Comparison of ENCODE assay signal across 18 cellular contexts in the genomic region with DNA sequence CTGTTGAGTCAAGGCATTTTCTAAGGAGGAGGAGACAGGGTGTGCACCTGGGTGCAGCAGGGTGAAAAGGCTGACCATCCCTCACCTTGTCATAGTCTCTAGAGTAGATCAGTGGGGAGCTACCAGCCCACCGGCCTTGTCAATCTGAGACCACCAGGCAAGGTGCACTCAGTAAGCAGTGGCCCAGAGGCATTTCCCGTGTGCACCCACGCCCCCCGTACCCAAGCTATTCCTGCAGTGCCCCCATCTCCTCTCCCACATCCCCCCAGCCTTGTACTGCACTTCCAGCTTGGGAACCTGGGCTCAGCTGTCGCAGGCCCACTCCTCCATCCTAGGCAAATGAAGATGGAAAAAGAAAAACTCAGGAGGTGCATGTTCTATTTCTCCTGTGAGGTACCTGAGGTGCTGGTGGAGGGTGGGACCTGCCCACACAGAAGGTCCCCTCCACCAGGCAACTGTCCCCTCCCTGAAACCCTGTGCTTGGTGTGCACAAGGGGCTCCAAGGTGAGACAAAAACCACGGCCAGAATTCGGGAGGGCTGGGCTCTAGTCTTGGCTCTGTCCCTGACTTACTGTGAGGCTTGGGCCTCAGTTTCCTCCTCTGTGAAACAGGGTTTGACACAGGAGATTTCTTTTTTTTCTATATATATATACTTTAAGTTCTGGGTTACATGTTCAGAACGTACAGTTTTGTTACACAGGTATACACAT. TPM values are rescaled to one million over a fixed set of nuclear protein-coding genes. Genes with fewer than 3 reads are reported as not detected.
"Had no signal": no experiment of that assay in that cellular context is flagged by ENCODE, and none has a peak within 500 bp of the region (broad histone marks: within the 10 kb centered on the region; RNA-seq: fewer than 3 reads in every experiment).

No MANE protein-coding gene starts in this region.

- H3K36me3 Mint-ChIP-seq: activated naive CD8-positive, alpha-beta T cell; stimulated activated effector memory CD8-positive, alpha-beta T cell treated with anti-CD3 and anti-CD28 coated beads, Interleukin-12 subunit alpha, Interleukin-12 subunit beta, amount 100 ng/mL, for 72 hours; T-cell had no signal

- H3K4me3 ChIP-seq: prostate gland, right atrium auricular region, testis had no signal

- H3K4me1 ChIP-seq: prostate gland, testis had no signal

- DNase-seq: activated CD4-positive, alpha-beta T cell treated with anti-CD3 and anti-CD28 coated beads, Interleukin-2, amount 10 ng/mL, durations not matched to agents 7 days and 5 days; activated CD4-positive, CD25-positive, alpha-beta regulatory T cell; activated CD8-positive, alpha-beta T cell treated with anti-CD3 and anti-CD28 coated beads, Interleukin-2, amount 10 ng/mL, durations not matched to agents 7 days and 5 days; activated gamma-delta T cell treated with Interleukin-2 at 50 U/mL for 16 hours; activated T-cell treated with anti-CD3 and anti-CD28 coated beads, Interleukin-2, amount 50 U/mL, for 48 hours; effector memory CD8-positive, alpha-beta T cell; foreskin keratinocyte; hypothalamus; midbrain; small intestine; stimulated activated CD4-positive, alpha-beta T cell treated with anti-CD3 and anti-CD28 coated beads, Interleukin-4, amount 100 ng/mL, for 24 hours; T-cell; testis had no signal

- H3K4me1 Mint-ChIP-seq: neural crest cell had no signal

- H3K36me3 ChIP-seq: prostate gland, right atrium auricular region had no signal

- H3K27ac Mint-ChIP-seq: activated CD4-positive, alpha-beta T cell treated with anti-CD3 and anti-CD28 coated beads, Interleukin-2, amount 10 ng/mL, durations not matched to agents 7 days and 5 days; activated CD8-positive, alpha-beta T cell treated with anti-CD3 and anti-CD28 coated beads, Interleukin-2, amount 10 ng/mL, durations not matched to agents 7 days and 5 days; activated naive CD8-positive, alpha-beta T cell; effector memory CD8-positive, alpha-beta T cell; T-cell had no signal

- H3K9me3 ChIP-seq: prostate gland, right atrium auricular region, testis had no signal

- H3K9me3 Mint-ChIP-seq: activated CD4-positive, alpha-beta T cell treated with anti-CD3 and anti-CD28 coated beads, Interleukin-2, amount 10 ng/mL, durations not matched to agents 7 days and 5 days; effector memory CD8-positive, alpha-beta T cell; neural crest cell; stimulated activated effector memory CD8-positive, alpha-beta T cell treated with anti-CD3 and anti-CD28 coated beads, Interleukin-12 subunit alpha, Interleukin-12 subunit beta, amount 100 ng/mL, for 72 hours; T-cell had no signal

- H3K4me3 Mint-ChIP-seq: activated CD4-positive, alpha-beta T cell treated with anti-CD3 and anti-CD28 coated beads, Interleukin-2, amount 10 ng/mL, durations not matched to agents 7 days and 5 days; activated CD8-positive, alpha-beta T cell treated with anti-CD3 and anti-CD28 coated beads, Interleukin-2, amount 10 ng/mL, durations not matched to agents 7 days and 5 days; activated naive CD8-positive, alpha-beta T cell; effector memory CD8-positive, alpha-beta T cell; neural crest cell; stimulated activated effector memory CD8-positive, alpha-beta T cell treated with anti-CD3 and anti-CD28 coated beads, Interleukin-12 subunit alpha, Interleukin-12 subunit beta, amount 100 ng/mL, for 72 hours; T-cell had no signal

- ATAC-seq: activated CD8-positive, alpha-beta T cell treated with anti-CD3 and anti-CD28 coated beads, Interleukin-2, amount 10 ng/mL, durations not matched to agents 7 days and 5 days; effector memory CD8-positive, alpha-beta T cell; foreskin keratinocyte; stimulated activated effector memory CD8-positive, alpha-beta T cell treated with anti-CD3 and anti-CD28 coated beads, Interleukin-12 subunit alpha, Interleukin-12 subunit beta, amount 100 ng/mL, for 72 hours; T-cell had no signal

- H3K27me3 ChIP-seq: foreskin keratinocyte, right atrium auricular region, testis had no signal

- H3K27ac ChIP-seq: foreskin keratinocyte, prostate gland, right atrium auricular region, testis had no signal

RNA-seq across cellular contexts. Expression of a gene that starts 8.4 kb away (rescaled TPM):
- total RNA-seq: activated CD4-positive, alpha-beta T cell treated with anti-CD3 and anti-CD28 coated beads, Interleukin-2, amount 10 ng/mL, durations not matched to agents 7 days and 5 days; activated CD8-positive, alpha-beta T cell treated with anti-CD3 and anti-CD28 coated beads, Interleukin-2, amount 10 ng/mL, durations not matched to agents 7 days and 5 days had no signal

RNA-seq across cellular contexts. Expression of a gene that starts 45.7 kb away (rescaled TPM):
- total RNA-seq: activated CD4-positive, alpha-beta T cell treated with anti-CD3 and anti-CD28 coated beads, Interleukin-2, amount 10 ng/mL, durations not matched to agents 7 days and 5 days; activated CD8-positive, alpha-beta T cell treated with anti-CD3 and anti-CD28 coated beads, Interleukin-2, amount 10 ng/mL, durations not matched to agents 7 days and 5 days; foreskin keratinocyte; neural crest cell had no signal
- polyA plus RNA-seq: foreskin keratinocyte had no signal
